Comparison of ENCODE assay signal across 13 cellular contexts in the genomic region with DNA sequence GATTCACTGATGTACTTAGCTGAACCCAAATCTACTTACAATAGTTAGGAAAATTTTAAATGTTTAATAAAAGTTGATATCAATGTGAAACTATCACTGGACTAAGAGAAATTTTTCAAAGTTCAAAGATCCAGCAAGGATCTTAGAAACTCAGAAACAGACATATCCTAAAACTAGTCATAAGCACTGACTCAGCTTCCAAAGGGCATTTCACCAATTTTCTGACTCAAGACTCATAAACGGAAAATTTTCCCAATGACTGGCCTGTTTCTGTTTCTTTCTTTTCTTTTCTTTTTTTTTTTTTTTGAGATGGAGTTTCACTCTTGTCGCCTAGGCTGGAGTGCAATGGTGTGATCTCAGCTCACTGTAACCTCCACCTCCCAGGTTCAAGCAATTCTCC.
DNase-seq lines count a peak whose midpoint lies in the region; ATAC-seq, FAIRE-seq and TF ChIP-seq lines count a peak whose summit lies in the region.
"Had no signal": no experiment of that assay in that cellular context is flagged by ENCODE, and none has a peak within 500 bp of the region (broad histone marks: within the 10 kb centered on the region; RNA-seq: fewer than 3 reads in every experiment).

No MANE protein-coding gene starts in this region.

- H3K9ac ChIP-seq in HCT116 (ENCODE audit: low read length): no peak overlapping the region
- peak overlapping the region; percentile 76 for H3K9ac ChIP-seq in mesenchymal stem cell (ENCODE audit: low read length)

- H4K20me1 ChIP-seq in HCT116 (ENCODE audit: insufficient read depth): no peaks in the 10 kb centered on the region

- no peak overlapping the region for H3K4ac ChIP-seq in mesenchymal stem cell (ENCODE audit: low read depth in 1 of 2, low read length in 2 of 2)

- H2BK15ac ChIP-seq in mesenchymal stem cell (ENCODE audit: low read depth, poor library complexity, severe bottlenecking): no peak overlapping the region

- H2BK12ac ChIP-seq in mesenchymal stem cell (ENCODE audit: low read length in 2 of 2): no peak overlapping the region

- intact Hi-C loops in HCT116 (cut with micrococcal nuclease): no loop called here
- intact Hi-C loops in posterior cingulate gyrus (cut with DNase I): loop anchor here (5.0 kb wide), 1 partner anchor 56 kb away; no protein-coding TSS in a partner anchor
- intact Hi-C loops in activated naive CD4-positive, alpha-beta T cell treated with anti-CD3 and anti-CD28 coated beads for 36 hours (cut with micrococcal nuclease): loop anchor here (1.0 kb wide), 1 partner anchor 13 kb away; no protein-coding TSS in a partner anchor
- intact Hi-C loops in CD4-positive, alpha-beta memory T cell (cut with micrococcal nuclease): no loop called here

- no peak for DNase-seq in HCT116 (ENCODE audit: low read depth, low spot score)
- DNase-seq in astrocyte of the spinal cord (ENCODE audit: low read depth, low spot score): peak; percentile 85
- peak; percentile 78 for DNase-seq in mesenchymal stem cell
- DNase-seq in posterior cingulate gyrus: no peak
- no peak for DNase-seq in activated naive CD4-positive, alpha-beta T cell treated with anti-CD3 and anti-CD28 coated beads for 36 hours
- DNase-seq in GM12891 (ENCODE audit: insufficient read length, low spot score): no peak
- no peak for DNase-seq in CD4-positive, alpha-beta memory T cell
- DNase-seq: activated CD8-positive, alpha-beta memory T cell treated with anti-CD3 and anti-CD28 coated beads, Interleukin-2, amount 50 U/mL, for 48 hours; CD4-positive, alpha-beta T cell; NCI-H1436; sigmoid colon had no signal

- 20% methylated on average over 1 of the region's 2 CpGs for WGBS in mesenchymal stem cell

- H3K4me1 Mint-ChIP-seq in activated naive CD4-positive, alpha-beta T cell treated with anti-CD3 and anti-CD28 coated beads for 36 hours (ENCODE audit: low read depth): peaks cover 36% of the 10 kb centered on the region
- H3K4me1 Mint-ChIP-seq in CD4-positive, alpha-beta memory T cell: peaks cover 0 to 13% (median 8%) of the 10 kb centered on the region in 4 donors

- TF ChIP-seq POLR2A in HCT116 (IDR thresholded peaks at IDR 0.05; ENCODE audit: borderline replicate concordance, extremely low read depth, insufficient read depth, insufficient read length) (no peak), GM12891 (IDR thresholded peaks at IDR 0.05; ENCODE audit: low read depth, low read length) (no peak)

- no peak overlapping the region for H4K8ac ChIP-seq in mesenchymal stem cell (ENCODE audit: low read length)

- H3K36me3 ChIP-seq in ACC112 (ENCODE audit: insufficient read depth, low read length) (no peaks in the 10 kb centered on the region), HCT116 (ENCODE audit: control insufficient read depth in 1 of 2, insufficient read depth in 2 of 2, low read length in 2 of 2) (no peaks in the 10 kb centered on the region), mesenchymal stem cell (ENCODE audit: control insufficient read depth in 1 of 2, insufficient read depth in 2 of 2, low read depth in 1 of 2, low read length in 2 of 2) (peaks cover 4 to 42% of the 10 kb centered on the region in 2 experiments)
- no peaks in the 10 kb centered on the region for H3K36me3 ChIP-seq in CD4-positive, alpha-beta memory T cell (ENCODE audit: insufficient read depth, low read length)
- H3K36me3 ChIP-seq: sigmoid colon had no signal

- no peak overlapping the region for H3K23ac ChIP-seq in mesenchymal stem cell (ENCODE audit: low read length in 2 of 2)

- H4K91ac ChIP-seq in mesenchymal stem cell (ENCODE audit: low read length): no peak overlapping the region

- TF ChIP-seq CTCF in HCT116 (IDR thresholded peaks at IDR 0.05 in 2 of 3, conservative IDR thresholded peaks at IDR 0.05 in 1 of 3; ENCODE audit: borderline replicate concordance in 1 of 3, insufficient read depth in 1 of 3, low read depth in 2 of 3, low read length in 2 of 3) (no peak), astrocyte of the spinal cord (IDR thresholded peaks at IDR 0.05; ENCODE audit: low read depth, low read length) (no peak)

- H3K4me3 Mint-ChIP-seq in activated naive CD4-positive, alpha-beta T cell treated with anti-CD3 and anti-CD28 coated beads for 36 hours: no peak overlapping the region
- H3K4me3 Mint-ChIP-seq in CD4-positive, alpha-beta memory T cell: no peak overlapping the region
- H3K4me3 Mint-ChIP-seq: CD4-positive, alpha-beta T cell; dendritic cell treated with granulocyte-macrophage colony-stimulating factor and Interleukin-4, amounts not matched to agents 40 ng/mL and 50 ng/mL, for 4 days had no signal

- no peak overlapping the region for H2AK5ac ChIP-seq in mesenchymal stem cell (ENCODE audit: low read length, severe bottlenecking)

- no TSS peak for BruUV-seq in HCT116 (replicated peaks; lab: Mats Ljungman, UMichigan)

- CTCF ChIA-PET in HCT116 (lab: Charles Lee): interaction anchor here (0.7 kb wide), 1 partner anchor 635 kb away, joined by 4 read pairs; no protein-coding TSS in a partner anchor
- CTCF ChIA-PET in activated naive CD4-positive, alpha-beta T cell treated with anti-CD3 and anti-CD28 coated beads for 36 hours (lab: Charles Lee): interaction anchor here (0.6 to 0.7 kb wide), 2 partner anchors 112 to 686 kb away, joined by 3 read pairs; no protein-coding TSS in a partner anchor
- CTCF ChIA-PET in CD4-positive, alpha-beta memory T cell (lab: Charles Lee; ENCODE audit: partially characterized antibody): no interaction called here

- H3K9me3 Mint-ChIP-seq in activated naive CD4-positive, alpha-beta T cell treated with anti-CD3 and anti-CD28 coated beads for 36 hours: no peaks in the 10 kb centered on the region
- peaks cover 0 to 1% (median 0%) of the 10 kb centered on the region in 8 donors for H3K9me3 Mint-ChIP-seq in CD4-positive, alpha-beta memory T cell
- H3K9me3 Mint-ChIP-seq: CD4-positive, alpha-beta T cell; dendritic cell treated with granulocyte-macrophage colony-stimulating factor and Interleukin-4, amounts not matched to agents 40 ng/mL and 50 ng/mL, for 4 days had no signal

- no peak for TF ChIP-seq RAD21 in HCT116 (IDR thresholded peaks at IDR 0.05; ENCODE audit: low read depth)

- RAD21 ChIA-PET in HCT116 (lab: Charles Lee; ENCODE audit: low non-redundant PET in 1 of 2, low total read pairs in 2 of 2, uncharacterized antibody in 2 of 2, unreplicated experiment in 2 of 2): no interaction called here

- POLR2A ChIA-PET in HCT116 (lab: Charles Lee): no interaction called here
- POLR2A ChIA-PET in CD4-positive, alpha-beta memory T cell (lab: Charles Lee; ENCODE audit: partially characterized antibody): no interaction called here

- H3K27me3 ChIP-seq in ACC112 (ENCODE audit: insufficient read depth, low read length) (no peaks in the 10 kb centered on the region), HCT116 (ENCODE audit: insufficient read depth, low read length) (no peaks in the 10 kb centered on the region), mesenchymal stem cell (ENCODE audit: control insufficient read depth in 1 of 2, insufficient read depth in 1 of 2, low read length in 2 of 2) (no peaks in the 10 kb centered on the region)
- no peaks in the 10 kb centered on the region for H3K27me3 ChIP-seq in CD4-positive, alpha-beta memory T cell (ENCODE audit: insufficient read depth, low read length)
- H3K27me3 ChIP-seq: sigmoid colon had no signal

- in situ Hi-C loops in astrocyte of the spinal cord (cut with HindIII; ENCODE audit: low sequenced_read_pairs): no loop called here

- H2AFZ ChIP-seq in ACC112 (ENCODE audit: low read length, unreplicated experiment) (peak overlapping the region; percentile 66), HCT116 (ENCODE audit: low read depth, low read length, poor library complexity, severe bottlenecking) (no peak overlapping the region), mesenchymal stem cell (ENCODE audit: low read depth, low read length) (no peak overlapping the region)

- no peak for ATAC-seq in HCT116

- H3K9me3 ChIP-seq in HCT116 (ENCODE audit: control insufficient read depth in 1 of 2, insufficient read depth in 1 of 2, low read depth in 1 of 2, low read length in 2 of 2) (no peaks in the 10 kb centered on the region), mesenchymal stem cell (ENCODE audit: control insufficient read depth, low read length) (no peaks in the 10 kb centered on the region)
- no peaks in the 10 kb centered on the region for H3K9me3 ChIP-seq in CD4-positive, alpha-beta memory T cell (ENCODE audit: control insufficient read depth in 1 of 2, low read length in 2 of 2)
- H3K9me3 ChIP-seq: sigmoid colon had no signal

- H3K14ac ChIP-seq in mesenchymal stem cell (ENCODE audit: low read length in 2 of 2): no peak overlapping the region

- peaks cover 46% of the 10 kb centered on the region for H3K4me1 ChIP-seq in ACC112 (ENCODE audit: control insufficient read depth, insufficient read depth, low read length, unreplicated experiment)
- no peaks in the 10 kb centered on the region; a peak in 1 of 4 replicates for H3K4me1 ChIP-seq in HCT116 (ENCODE audit: control insufficient read depth in 1 of 2, insufficient read depth in 2 of 2, low read length in 2 of 2)
- H3K4me1 ChIP-seq in mesenchymal stem cell (ENCODE audit: control insufficient read depth, insufficient read depth, low read depth, low read length): peaks cover 9% of the 10 kb centered on the region
- no peaks in the 10 kb centered on the region for H3K4me1 ChIP-seq in CD4-positive, alpha-beta memory T cell (ENCODE audit: insufficient read depth, low read length)
- H3K4me1 ChIP-seq: sigmoid colon had no signal

- peaks cover 10% of the 10 kb centered on the region for H3K79me1 ChIP-seq in mesenchymal stem cell (replicated peaks; ENCODE audit: low read length, poor library complexity, severe bottlenecking)

- H3K79me2 ChIP-seq in ACC112 (ENCODE audit: control insufficient read depth, insufficient read depth, low read length, unreplicated experiment) (no peaks in the 10 kb centered on the region), HCT116 (ENCODE audit: insufficient read depth, low read length) (no peaks in the 10 kb centered on the region)

- H3K4me3 ChIP-seq in ACC112 (ENCODE audit: low read depth, low read length) (no peak overlapping the region), HCT116 (replicated peaks in 1 of 2; ENCODE audit: low read depth in 1 of 2, low read length in 2 of 2) (no peak overlapping the region), astrocyte of the spinal cord (ENCODE audit: low read depth, low read length) (no peak overlapping the region), mesenchymal stem cell (ENCODE audit: insufficient read depth in 1 of 2, low read depth in 1 of 2, low read length in 2 of 2) (peak overlapping the region in 1 of 2 experiments; percentile 22)
- no peak overlapping the region for H3K4me3 ChIP-seq in CD4-positive, alpha-beta memory T cell (ENCODE audit: low read length in 2 of 2)
- H3K4me3 ChIP-seq: sigmoid colon had no signal

- H3K27ac ChIP-seq in ACC112 (ENCODE audit: low read depth, low read length): peak overlapping the region; percentile 88
- no peak overlapping the region for H3K27ac ChIP-seq in HCT116 (ENCODE audit: low read depth, low read length)
- H3K27ac ChIP-seq in mesenchymal stem cell (ENCODE audit: low read length, poor library complexity, severe bottlenecking): no peak overlapping the region
- H3K27ac ChIP-seq in CD4-positive, alpha-beta memory T cell (ENCODE audit: low read depth, low read length): no peak overlapping the region

- H3K18ac ChIP-seq in mesenchymal stem cell (ENCODE audit: low read depth in 1 of 2, low read length in 2 of 2): no peak overlapping the region

- no peaks in the 10 kb centered on the region for H3K27me3 Mint-ChIP-seq in activated naive CD4-positive, alpha-beta T cell treated with anti-CD3 and anti-CD28 coated beads for 36 hours (ENCODE audit: low read depth)
- H3K27me3 Mint-ChIP-seq in CD4-positive, alpha-beta memory T cell: no peaks in the 10 kb centered on the region
- H3K27me3 Mint-ChIP-seq: CD4-positive, alpha-beta T cell; dendritic cell treated with granulocyte-macrophage colony-stimulating factor and Interleukin-4, amounts not matched to agents 40 ng/mL and 50 ng/mL, for 4 days had no signal

- no peak overlapping the region for H3K4me2 ChIP-seq in HCT116 (ENCODE audit: low read length)
- no peak overlapping the region for H3K4me2 ChIP-seq in mesenchymal stem cell (ENCODE audit: low read length, poor library complexity, severe bottlenecking)

- no peaks in the 10 kb centered on the region for H3K36me3 Mint-ChIP-seq in activated naive CD4-positive, alpha-beta T cell treated with anti-CD3 and anti-CD28 coated beads for 36 hours (ENCODE audit: low read depth)
- H3K36me3 Mint-ChIP-seq in CD4-positive, alpha-beta memory T cell: peaks cover 7 to 11% of the 10 kb centered on the region in 2 donors

- no peak overlapping the region for H3K27ac Mint-ChIP-seq in activated naive CD4-positive, alpha-beta T cell treated with anti-CD3 and anti-CD28 coated beads for 36 hours
- H3K27ac Mint-ChIP-seq in CD4-positive, alpha-beta memory T cell: no peak overlapping the region
- H3K27ac Mint-ChIP-seq: CD4-positive, alpha-beta T cell; dendritic cell treated with granulocyte-macrophage colony-stimulating factor and Interleukin-4, amounts not matched to agents 40 ng/mL and 50 ng/mL, for 4 days had no signal

- H2BK120ac ChIP-seq in mesenchymal stem cell (ENCODE audit: low read depth, low read length): no peak overlapping the region

- H2BK5ac ChIP-seq in mesenchymal stem cell (ENCODE audit: low read depth, low read length, poor library complexity, severe bottlenecking): no peak overlapping the region

- no peaks in the 10 kb centered on the region for H3K9me2 ChIP-seq in HCT116 (ENCODE audit: insufficient read depth)

- no peak for FAIRE-seq in GM12891 (lab: Jason Lieb, UNC)

Comparison
In these comparisons a context has a peak if more than half of its experiments do, and no peak if none do; other contexts are left out.
1. DNase-seq: peak in astrocyte of the spinal cord (single experiment) and mesenchymal stem cell (single experiment); none in HCT116 (single experiment), posterior cingulate gyrus (0 of 10), activated naive CD4-positive, alpha-beta T cell treated with anti-CD3 and anti-CD28 coated beads for 36 hours (single experiment), GM12891 (single experiment) and CD4-positive, alpha-beta memory T cell (0 of 5).
2. intact Hi-C loops: an anchor here in posterior cingulate gyrus (5.0 kb wide) and activated naive CD4-positive, alpha-beta T cell treated with anti-CD3 and anti-CD28 coated beads for 36 hours (1.0 kb wide); none called in HCT116 and CD4-positive, alpha-beta memory T cell.